8 cellular contexts compared by ENCODE assay signal in the genomic region with DNA sequence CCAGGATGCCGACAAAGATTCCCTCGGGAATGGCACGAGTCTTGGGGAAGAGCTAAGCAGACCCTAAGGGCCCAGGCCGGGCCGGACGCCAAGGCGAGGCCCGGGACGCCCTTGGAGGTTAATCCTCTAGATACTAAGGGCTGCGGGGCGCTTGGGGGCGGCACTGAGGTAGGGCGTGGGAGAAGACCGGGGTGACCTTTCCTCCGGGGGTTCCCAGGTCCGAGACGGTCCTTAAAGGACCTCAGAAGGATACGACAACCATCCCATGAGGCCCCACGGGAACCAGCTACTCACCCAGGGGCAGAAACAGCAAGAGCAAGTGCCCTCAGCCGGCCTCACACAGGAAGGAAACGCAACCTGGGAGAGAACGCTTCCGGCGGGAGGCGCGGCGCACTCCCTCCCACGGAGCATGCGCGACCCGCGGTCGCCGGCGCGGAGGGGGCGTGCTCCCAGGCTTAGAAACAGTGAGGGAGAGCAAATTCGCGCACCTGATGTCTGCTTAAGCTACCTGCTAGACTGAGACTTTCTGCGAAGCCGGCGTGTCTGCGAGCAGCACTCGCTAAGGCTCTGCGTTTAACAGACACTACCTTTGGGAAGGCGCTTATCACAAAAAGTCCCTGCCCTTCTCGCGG. TPM values are rescaled to one million over a fixed set of nuclear protein-coding genes. Genes with fewer than 3 reads are reported as not detected.
A peak's percentile ranks its signal among the peaks of the same experiment; 100 is the strongest.
DNase-seq lines count a peak whose midpoint lies in the region; ATAC-seq and TF ChIP-seq lines count a peak whose summit lies in the region.

A gene with protein sequence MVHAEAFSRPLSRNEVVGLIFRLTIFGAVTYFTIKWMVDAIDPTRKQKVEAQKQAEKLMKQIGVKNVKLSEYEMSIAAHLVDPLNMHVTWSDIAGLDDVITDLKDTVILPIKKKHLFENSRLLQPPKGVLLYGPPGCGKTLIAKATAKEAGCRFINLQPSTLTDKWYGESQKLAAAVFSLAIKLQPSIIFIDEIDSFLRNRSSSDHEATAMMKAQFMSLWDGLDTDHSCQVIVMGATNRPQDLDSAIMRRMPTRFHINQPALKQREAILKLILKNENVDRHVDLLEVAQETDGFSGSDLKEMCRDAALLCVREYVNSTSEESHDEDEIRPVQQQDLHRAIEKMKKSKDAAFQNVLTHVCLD (minus strand): TSS at position 354 of the 632 bp plus-strand sequence. CDS start 3,627 bp downstream, outside the sequence.

- peak; percentile 82 for ATAC-seq in GM19328 (IDR thresholded peaks at IDR 0.05; ENCODE audit: unreplicated experiment)
- peak; percentile 80 for ATAC-seq in HG03521 (IDR thresholded peaks at IDR 0.05; ENCODE audit: unreplicated experiment)
- ATAC-seq in lower lobe of right lung = peak; percentile 99 to 100

- no peaks in the 10 kb centered on the region for H3K27me3 ChIP-seq in lower lobe of right lung (ENCODE audit: low read depth)

- H3K27ac Mint-ChIP-seq in activated CD4-positive, alpha-beta memory T cell treated with anti-CD3 and anti-CD28 coated beads, Interleukin-2, amount 10 ng/mL, durations not matched to agents 7 days and 5 days = peak within 1 kb of the TSS; percentile 82

- peaks cover 20% of the 10 kb centered on the region for H3K4me1 ChIP-seq in lower lobe of right lung

- H3K4me3 Mint-ChIP-seq in activated CD4-positive, alpha-beta memory T cell treated with anti-CD3 and anti-CD28 coated beads, Interleukin-2, amount 10 ng/mL, durations not matched to agents 7 days and 5 days = peak within 1 kb of the TSS; percentile 98

- H3K9me3 ChIP-seq in lower lobe of right lung = no peaks in the 10 kb centered on the region

- H3K4me3 ChIP-seq in lower lobe of right lung = peak within 1 kb of the TSS; percentile 83

- intact Hi-C loops in lower lobe of right lung (cut with DNase I) = no loop called here

- H3K36me3 ChIP-seq in lower lobe of right lung = peaks cover 5% of the 10 kb centered on the region

- TF ChIP-seq CTCF in C4-2B (conservative IDR thresholded peaks at IDR 0.05) (no peak), lower lobe of right lung (IDR thresholded peaks at IDR 0.05) (peak; percentile 19)

- peak within 1 kb of the TSS; percentile 90 for H3K27ac ChIP-seq in C4-2B
- peak within 1 kb of the TSS; percentile 88 for H3K27ac ChIP-seq in lower lobe of right lung

- peak; percentile 86 for DNase-seq in NCI-H748 (lab: John Stamatoyannopoulos, UW; ENCODE audit: unreplicated experiment)
- peak; percentile 91 for DNase-seq in activated CD4-positive, alpha-beta memory T cell treated with anti-CD3 and anti-CD28 coated beads, Interleukin-2, amount 10 ng/mL, durations not matched to agents 7 days and 5 days
- DNase-seq in ecto neural progenitor cell (ENCODE audit: low spot score) = peak; percentile 89
- peak; percentile 89 for DNase-seq in lower lobe of right lung
- peak; percentile 72 to 79 (median 72) for DNase-seq in stimulated activated CD4-positive, alpha-beta T cell treated with anti-CD3 and anti-CD28 coated beads, TNF-alpha, amount 100 ng/mL, for 4 hours (ENCODE audit: low read depth in 3 of 3)

- peaks cover 2% of the 10 kb centered on the region for H3K27me3 Mint-ChIP-seq in activated CD4-positive, alpha-beta memory T cell treated with anti-CD3 and anti-CD28 coated beads, Interleukin-2, amount 10 ng/mL, durations not matched to agents 7 days and 5 days

- POLR2A ChIA-PET in activated CD4-positive, alpha-beta memory T cell treated with anti-CD3 and anti-CD28 coated beads, Interleukin-2, amount 10 ng/mL, durations not matched to agents 7 days and 5 days (lab: Charles Lee) = interaction anchor here (0.6 to 3.5 kb wide), 19 partner anchors 10 to 1173 kb away, joined by 3 to 74 read pairs (median 4); a partner anchor contains a TSS

- CTCF ChIA-PET in activated CD4-positive, alpha-beta memory T cell treated with anti-CD3 and anti-CD28 coated beads, Interleukin-2, amount 10 ng/mL, durations not matched to agents 7 days and 5 days (lab: Charles Lee) = interaction anchor here (0.7 to 2.4 kb wide), 13 partner anchors 11 to 765 kb away, joined by 3 to 10 read pairs (median 4); a partner anchor contains a TSS

- peaks cover 21% of the 10 kb centered on the region for H3K36me3 Mint-ChIP-seq in activated CD4-positive, alpha-beta memory T cell treated with anti-CD3 and anti-CD28 coated beads, Interleukin-2, amount 10 ng/mL, durations not matched to agents 7 days and 5 days (ENCODE audit: low read depth)

- no peaks in the 10 kb centered on the region for H3K9me3 Mint-ChIP-seq in activated CD4-positive, alpha-beta memory T cell treated with anti-CD3 and anti-CD28 coated beads, Interleukin-2, amount 10 ng/mL, durations not matched to agents 7 days and 5 days

- peaks cover 35% of the 10 kb centered on the region for H3K4me1 Mint-ChIP-seq in activated CD4-positive, alpha-beta memory T cell treated with anti-CD3 and anti-CD28 coated beads, Interleukin-2, amount 10 ng/mL, durations not matched to agents 7 days and 5 days

RNA-seq across cellular contexts. Expression of the gene that starts here (rescaled TPM):
- 10 to 100 TPM; 38.5 to 42.2 TPM for total RNA-seq in activated CD4-positive, alpha-beta memory T cell treated with anti-CD3 and anti-CD28 coated beads, Interleukin-2, amount 10 ng/mL, durations not matched to agents 7 days and 5 days
- total RNA-seq in lower lobe of right lung = 51.2 TPM

Comparison
In these comparisons a context has a peak if more than half of its experiments do, and no peak if none do; other contexts are left out.
1. Peak in every context shown above with its lines: DNase-seq, ATAC-seq, H3K4me3 ChIP-seq and H3K27ac ChIP-seq.